Comparison of ENCODE assay signal across 12 cellular contexts in the genomic region with DNA sequence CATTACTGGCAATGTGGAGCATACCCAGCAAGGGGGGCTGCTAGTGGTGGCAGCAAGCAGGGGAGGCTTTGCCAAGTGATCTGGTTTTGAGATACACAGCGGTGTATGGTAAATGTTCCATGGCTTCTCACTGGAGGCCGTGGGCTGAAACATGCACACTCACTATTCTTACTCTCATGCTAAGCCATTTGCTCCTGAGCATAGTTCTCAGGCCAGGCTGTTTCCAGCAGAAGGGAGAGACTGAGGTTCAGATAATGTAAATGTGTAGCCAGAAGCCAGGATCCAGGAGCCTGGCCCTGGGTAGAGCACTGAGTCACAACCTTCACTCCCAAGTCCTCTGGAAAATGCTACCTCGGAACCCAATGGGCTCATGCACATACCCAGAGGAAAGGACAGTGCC.
DNase-seq lines count a peak whose midpoint lies in the region; TF ChIP-seq lines count a peak whose summit lies in the region.
"Had no signal": no experiment of that assay in that cellular context is flagged by ENCODE, and none has a peak within 500 bp of the region (broad histone marks: within the 10 kb centered on the region; RNA-seq: fewer than 3 reads in every experiment).

No MANE protein-coding gene starts in this region.

- TF ChIP-seq CTCF in esophagus muscularis mucosa (IDR thresholded peaks at IDR 0.05), result no peak

- DNase-seq in activated CD8-positive, alpha-beta memory T cell treated with anti-CD3 and anti-CD28 coated beads for 24 hours, result peak; percentile 13
- DNase-seq in activated CD8-positive, alpha-beta memory T cell treated with anti-CD3 and anti-CD28 coated beads, Interleukin-2, amount 50 U/mL, for 4 hours, result no peak
- DNase-seq in esophagus muscularis mucosa (ENCODE audit: extremely low spot score) (peak; percentile 90), ureter (ENCODE audit: low spot score) (peak; percentile 10), MG63 (no peak), DMS79 (lab: John Stamatoyannopoulos, UW) (no peak)
- DNase-seq: ACHN; CD4-positive, CD25-positive, alpha-beta regulatory T cell; DMS53 had no signal

- no peaks in the 10 kb centered on the region for H3K9me3 ChIP-seq in esophagus muscularis mucosa
- H3K9me3 ChIP-seq in MG63, result no peaks in the 10 kb centered on the region

- 89% methylated on average over 3 of the region's 3 CpGs for WGBS in esophagus muscularis mucosa

- H3K27me3 ChIP-seq in esophagus muscularis mucosa, result no peaks in the 10 kb centered on the region
- H3K27me3 ChIP-seq in MG63, result no peaks in the 10 kb centered on the region
- H3K27me3 ChIP-seq: BLaER1 treated with 17β-estradiol and CSF1 and Interleukin-3, amounts not matched to agents 10 nM and 100 nM had no signal

- TF ChIP-seq POLR2A in esophagus muscularis mucosa (IDR thresholded peaks at IDR 0.05; ENCODE audit: low read depth), result no peak

- H3K4me3 ChIP-seq in esophagus muscularis mucosa (no peak overlapping the region), MG63 (no peak overlapping the region)
- H3K4me3 ChIP-seq: BLaER1 treated with 17β-estradiol and CSF1 and Interleukin-3, amounts not matched to agents 10 nM and 100 nM; GM12878 had no signal

- no peaks in the 10 kb centered on the region for H3K36me3 ChIP-seq in esophagus muscularis mucosa
- no peaks in the 10 kb centered on the region for H3K36me3 ChIP-seq in MG63
- H3K36me3 ChIP-seq: BLaER1 treated with 17β-estradiol and CSF1 and Interleukin-3, amounts not matched to agents 10 nM and 100 nM had no signal

- intact Hi-C loops in esophagus muscularis mucosa (cut with DNase I), result no loop called here

- H3K27ac ChIP-seq in angular gyrus (ENCODE audit: low read depth, low read length), result peak overlapping the region; percentile 8
- H3K27ac ChIP-seq in esophagus muscularis mucosa (replicated peaks in 1 of 4), result no peak overlapping the region
- H3K27ac ChIP-seq: BLaER1 treated with 17β-estradiol and CSF1 and Interleukin-3, amounts not matched to agents 10 nM and 100 nM had no signal

- H3K4me1 ChIP-seq in esophagus muscularis mucosa, result no peaks in the 10 kb centered on the region

- no peak for TF ChIP-seq EP300 in esophagus muscularis mucosa (IDR thresholded peaks at IDR 0.05)

Comparison
In these comparisons a context has a peak if more than half of its experiments do, and no peak if none do; other contexts are left out.
1. DNase-seq: peak in activated CD8-positive, alpha-beta memory T cell treated with anti-CD3 and anti-CD28 coated beads for 24 hours (single experiment), esophagus muscularis mucosa (single experiment) and ureter (single experiment); none in activated CD8-positive, alpha-beta memory T cell treated with anti-CD3 and anti-CD28 coated beads, Interleukin-2, amount 50 U/mL, for 4 hours (single experiment), MG63 (single experiment) and DMS79 (single experiment).